18 cellular contexts compared by ENCODE assay signal in genomic region chr12:68800294-68800693, GRCh38. TPM values are rescaled to one million over a fixed set of nuclear protein-coding genes. Genes with fewer than 3 reads are reported as not detected.
DNase-seq lines count a peak whose midpoint lies in the region; ATAC-seq and TF ChIP-seq lines count a peak whose summit lies in the region.
"Had no signal": no experiment of that assay in that cellular context is flagged by ENCODE, and none has a peak within 500 bp of the region (broad histone marks: within the 10 kb centered on the region; RNA-seq: fewer than 3 reads in every experiment).

No MANE protein-coding gene starts in this region.

- intact Hi-C loops in HCT116 (cut with micrococcal nuclease) (no loop called here), PC-3 (cut with micrococcal nuclease) (no loop called here), left colon (cut with DNase I, micrococcal nuclease) (no loop called here), thyroid gland (cut with DNase I) (no loop called here)

- H3K27me3 Mint-ChIP-seq in nephron progenitor cell (ENCODE audit: low read depth, poor library complexity) (peaks cover 4% of the 10 kb centered on the region), neural progenitor cell (ENCODE audit: insufficient read depth, low read depth) (no peaks in the 10 kb centered on the region)
- no peaks in the 10 kb centered on the region for H3K27me3 Mint-ChIP-seq in naive thymus-derived CD8-positive, alpha-beta T cell

- CTCF ChIA-PET in HCT116 (lab: Charles Lee) (no interaction called here), PC-3 (lab: Charles Lee) (no interaction called here)

- peak overlapping the region; percentile 43 for H3K9ac ChIP-seq in HCT116 (ENCODE audit: low read length)
- no peak overlapping the region for H3K9ac ChIP-seq in PC-3 (ENCODE audit: low read length)
- no peak overlapping the region for H3K9ac ChIP-seq in neural progenitor cell
- H3K9ac ChIP-seq: BLaER1, SK-N-SH had no signal

- H3K4me2 ChIP-seq in HCT116 (ENCODE audit: low read length) = peak overlapping the region; percentile 66
- peak overlapping the region; percentile 19; the same call in 1 of the 2 replicates for H3K4me2 ChIP-seq in PC-3 (ENCODE audit: low read length)
- no peak overlapping the region for H3K4me2 ChIP-seq in neural progenitor cell
- H3K4me2 ChIP-seq: SK-N-SH had no signal

- H3K79me2 ChIP-seq in HCT116 (ENCODE audit: insufficient read depth, low read length) (no peaks in the 10 kb centered on the region), PC-3 (ENCODE audit: low read length) (no peaks in the 10 kb centered on the region), neural progenitor cell (ENCODE audit: low read depth) (no peaks in the 10 kb centered on the region)

- H3K27ac Mint-ChIP-seq in nephron progenitor cell (no peak overlapping the region), neural progenitor cell (no peak overlapping the region)
- peak overlapping the region in 1 of 10 donors; percentile 53 for H3K27ac Mint-ChIP-seq in naive thymus-derived CD8-positive, alpha-beta T cell

- no peaks in the 10 kb centered on the region for H3F3A ChIP-seq in PC-3 (ENCODE audit: low read length, unreplicated experiment)
- H3F3A ChIP-seq in neural progenitor cell (ENCODE audit: low read depth) = no peaks in the 10 kb centered on the region

- H3K27ac ChIP-seq in HCT116 (ENCODE audit: low read depth, low read length) (0 out of 2 replicates have a peak overlapping the region, but pooled peaks have one; percentile 9), PC-3 (ENCODE audit: low read length) (no peak overlapping the region), thyroid gland (no peak overlapping the region), neural progenitor cell (no peak overlapping the region)
- H3K27ac ChIP-seq: BLaER1 had no signal

- ATAC-seq in HCT116 = 0 out of 2 replicates have a peak, but pooled peaks have one; percentile 29
- ATAC-seq in PC-3 = no peak
- ATAC-seq in left colon = peak; percentile 71
- no peak for ATAC-seq in naive thymus-derived CD8-positive, alpha-beta T cell
- ATAC-seq: HepG2 had no signal

- TF ChIP-seq CTCF in HCT116 (IDR thresholded peaks at IDR 0.05 in 2 of 3, conservative IDR thresholded peaks at IDR 0.05 in 1 of 3; ENCODE audit: borderline replicate concordance in 1 of 3, insufficient read depth in 1 of 3, low read depth in 2 of 3, low read length in 2 of 3) = no peak
- no peak for TF ChIP-seq CTCF in PC-3 (conservative IDR thresholded peaks at IDR 0.05; ENCODE audit: low read depth, low read length)
- no peak for TF ChIP-seq CTCF in thyroid gland (IDR thresholded peaks at IDR 0.05)
- TF ChIP-seq CTCF in nephron progenitor cell (IDR thresholded peaks at IDR 0.05) = no peak
- TF ChIP-seq CTCF in neural progenitor cell (IDR thresholded peaks at IDR 0.05) = no peak

- POLR2A ChIA-PET in HCT116 (lab: Charles Lee) = no interaction called here
- POLR2A ChIA-PET in PC-3 (lab: Charles Lee; ENCODE audit: unreplicated experiment) = no interaction called here
- POLR2A ChIA-PET in naive thymus-derived CD8-positive, alpha-beta T cell (lab: Charles Lee) = interaction anchor here (1.2 to 1.3 kb wide), 2 partner anchors 8 to 18 kb away, joined by 3 to 6 read pairs; partner anchors contain the start of gene MDM2

- RAD21 ChIA-PET in HCT116 (lab: Charles Lee; ENCODE audit: low non-redundant PET in 1 of 2, low total read pairs in 2 of 2, uncharacterized antibody in 2 of 2, unreplicated experiment in 2 of 2) = no interaction called here

- peaks cover 31 to 40% of the 10 kb centered on the region in 2 experiments for H3K4me1 ChIP-seq in HCT116 (ENCODE audit: control insufficient read depth in 1 of 2, insufficient read depth in 2 of 2, low read length in 2 of 2)
- H3K4me1 ChIP-seq in PC-3 (ENCODE audit: insufficient read depth, low read length) = peaks cover 23% of the 10 kb centered on the region
- H3K4me1 ChIP-seq in thyroid gland = no peaks in the 10 kb centered on the region
- H3K4me1 ChIP-seq in neural progenitor cell = no peaks in the 10 kb centered on the region

- TF ChIP-seq RAD21 in HCT116 (IDR thresholded peaks at IDR 0.05; ENCODE audit: low read depth) = no peak

- H3K36me3 ChIP-seq in HCT116 (ENCODE audit: control insufficient read depth in 1 of 2, insufficient read depth in 2 of 2, low read length in 2 of 2) (no peaks in the 10 kb centered on the region), PC-3 (ENCODE audit: low read depth, low read length) (no peaks in the 10 kb centered on the region), thyroid gland (no peaks in the 10 kb centered on the region), neural progenitor cell (no peaks in the 10 kb centered on the region)
- H3K36me3 ChIP-seq: BLaER1 had no signal

- H3K27me3 ChIP-seq in HCT116 (ENCODE audit: insufficient read depth, low read length) = no peaks in the 10 kb centered on the region
- no peaks in the 10 kb centered on the region for H3K27me3 ChIP-seq in PC-3 (ENCODE audit: low read length)
- no peaks in the 10 kb centered on the region for H3K27me3 ChIP-seq in thyroid gland
- H3K27me3 ChIP-seq in neural progenitor cell = no peaks in the 10 kb centered on the region
- H3K27me3 ChIP-seq: BLaER1 had no signal

- H3K9me3 Mint-ChIP-seq in nephron progenitor cell (no peaks in the 10 kb centered on the region), neural progenitor cell (no peaks in the 10 kb centered on the region)
- no peaks in the 10 kb centered on the region for H3K9me3 Mint-ChIP-seq in naive thymus-derived CD8-positive, alpha-beta T cell

- H3K4me1 Mint-ChIP-seq in nephron progenitor cell (peaks cover 3% of the 10 kb centered on the region), neural progenitor cell (peaks cover 8% of the 10 kb centered on the region)
- H3K4me1 Mint-ChIP-seq in naive thymus-derived CD8-positive, alpha-beta T cell = no peaks in the 10 kb centered on the region

- TF ChIP-seq POLR2A in HCT116 (IDR thresholded peaks at IDR 0.05; ENCODE audit: borderline replicate concordance, extremely low read depth, insufficient read depth, insufficient read length) (no peak), thyroid gland (IDR thresholded peaks at IDR 0.05) (no peak)

- no peak overlapping the region for H3K4me3 Mint-ChIP-seq in nephron progenitor cell
- H3K4me3 Mint-ChIP-seq in naive thymus-derived CD8-positive, alpha-beta T cell = no peak overlapping the region
- H3K4me3 Mint-ChIP-seq in neural progenitor cell = no peak overlapping the region

- H3K9me2 ChIP-seq in HCT116 (ENCODE audit: insufficient read depth) (no peaks in the 10 kb centered on the region), PC-3 (replicated peaks; ENCODE audit: low read length) (no peaks in the 10 kb centered on the region)
- H3K9me2 ChIP-seq: SK-N-SH had no signal

- H3K9me3 ChIP-seq in HCT116 (ENCODE audit: control insufficient read depth in 1 of 2, insufficient read depth in 1 of 2, low read depth in 1 of 2, low read length in 2 of 2) (no peaks in the 10 kb centered on the region), PC-3 (ENCODE audit: low read length) (no peaks in the 10 kb centered on the region), thyroid gland (no peaks in the 10 kb centered on the region), neural progenitor cell (ENCODE audit: low read depth) (no peaks in the 10 kb centered on the region)
- H3K9me3 ChIP-seq: SK-N-SH had no signal

- H2AFZ ChIP-seq in HCT116 (ENCODE audit: low read depth, low read length, poor library complexity, severe bottlenecking) (peak overlapping the region; percentile 3), PC-3 (ENCODE audit: low read length) (no peak overlapping the region), neural progenitor cell (replicated peaks) (no peak overlapping the region)

- no peak for DNase-seq in HCT116 (ENCODE audit: low read depth, low spot score)
- DNase-seq in PC-3 = peak; percentile 76
- no peak for DNase-seq in left colon
- peak; percentile 10 to 12 for DNase-seq in thyroid gland
- DNase-seq in nephron progenitor cell = no peak
- DNase-seq in naive thymus-derived CD8-positive, alpha-beta T cell = no peak
- no peak for DNase-seq in SHP77 treated with DMSO at 0.1 percent for 48 hours (lab: John Stamatoyannopoulos, UW)
- no peak for DNase-seq in neural progenitor cell (ENCODE audit: low spot score)
- DNase-seq: DMS 273 treated with DMSO at 0.1 percent for 48 hours; EL; H7; NCI-H1417; NCI-H1930; NCI-H526 treated with DMSO at 0.1 percent for 48 hours; NK-92 treated with Interleukin-12 subunit alpha and Interleukin-12 subunit beta, amount 100 ng/mL, for 24 hours; SK-N-SH had no signal

- H3K4me3 ChIP-seq in HCT116 (replicated peaks in 1 of 2; ENCODE audit: low read depth in 1 of 2, low read length in 2 of 2) (peak overlapping the region in 1 of 2 experiments; percentile 4; a peak in 1 of 4 replicates), PC-3 (ENCODE audit: low read length) (no peak overlapping the region), thyroid gland (replicated peaks in 1 of 3) (no peak overlapping the region), neural progenitor cell (no peak overlapping the region)
- H3K4me3 ChIP-seq: BLaER1 had no signal

- H4K20me1 ChIP-seq in HCT116 (ENCODE audit: insufficient read depth) (no peaks in the 10 kb centered on the region), PC-3 (ENCODE audit: low read length) (no peaks in the 10 kb centered on the region), neural progenitor cell (ENCODE audit: low read depth) (no peaks in the 10 kb centered on the region)
- H4K20me1 ChIP-seq: BLaER1 had no signal

- no peaks in the 10 kb centered on the region for H3K36me3 Mint-ChIP-seq in nephron progenitor cell (ENCODE audit: low read depth)
- no peaks in the 10 kb centered on the region for H3K36me3 Mint-ChIP-seq in naive thymus-derived CD8-positive, alpha-beta T cell
- H3K36me3 Mint-ChIP-seq in neural progenitor cell = no peaks in the 10 kb centered on the region

- BruUV-seq in HCT116 (replicated peaks; lab: Mats Ljungman, UMichigan) = no TSS peak
- BruUV-seq in PC-3 (replicated peaks; lab: Mats Ljungman, UMichigan) = no TSS peak

- WGBS in thyroid gland, 2 donors = 63 to 70% methylated on average over 5 of the region's 5 CpGs

TF ChIP-seq in HCT116, 20 proteins besides CTCF, POLR2A, EP300 and RAD21 (continues in another document):
- TF ChIP-seq ZNF274 (IDR thresholded peaks at IDR 0.05; ENCODE audit: low read depth, low read length) (no peak), CBX3 (IDR thresholded peaks at IDR 0.05; ENCODE audit: low read depth) (no peak; the same call in 1 of the 2 replicates)

RNA-seq across cellular contexts. Expression of gene MDM2, which starts 7.7 kb away (rescaled TPM):
- total RNA-seq in HCT116 (2021; ENCODE audit: unreplicated experiment) (170 TPM), PC-3 (2014; rRNA removed) (43.0 and 86.4 TPM in 2 replicates), left colon (10 to 100 TPM; 80.2 to 94.7 TPM), thyroid gland (100 to 1,000 TPM in 2 of 4 donors, 10 to 100 TPM in 2; 56.7 to 124 (median 91.6) TPM), neural progenitor cell (ENCODE audit: low replicate concordance) (47.7 and 93.8 TPM in 2 replicates)
- 33.0 and 35.6 TPM in 2 replicates for polyA plus RNA-seq in HCT116 (2012)
- 10 to 100 TPM; 85.1 to 90.4 TPM for total RNA-seq in naive thymus-derived CD8-positive, alpha-beta T cell
- 10 to 100 TPM in 2 of 3 donors, 1 to 10 TPM in 1; 7.6 to 17.9 (median 12.8) TPM for polyA plus RNA-seq in naive thymus-derived CD8-positive, alpha-beta T cell

RNA-seq across cellular contexts. Expression of gene SLC35E3, which starts 54.3 kb away (rescaled TPM):
- total RNA-seq in HCT116 (2021; ENCODE audit: unreplicated experiment) (4.9 TPM), PC-3 (2014; rRNA removed) (2.2 and 2.6 TPM in 2 replicates), left colon (1 to 10 TPM; 7.2 to 9.4 TPM), thyroid gland (1 to 10 TPM; 2.1 to 4.0 (median 2.3) TPM), neural progenitor cell (ENCODE audit: low replicate concordance) (1.5 and 3.5 TPM in 2 replicates)
- 2.7 and 3.8 TPM in 2 replicates for polyA plus RNA-seq in HCT116 (2012)
- 10 to 100 TPM; 11.2 to 12.8 TPM for total RNA-seq in naive thymus-derived CD8-positive, alpha-beta T cell
- polyA plus RNA-seq in naive thymus-derived CD8-positive, alpha-beta T cell = 10 to 100 TPM; 10.9 to 12.0 (median 12.0) TPM

Comparison
In these comparisons a context has a peak if more than half of its experiments do, and no peak if none do; other contexts are left out.
1. ATAC-seq: peak in HCT116 (single experiment) and left colon (single experiment); none in PC-3 (single experiment) and naive thymus-derived CD8-positive, alpha-beta T cell (0 of 2).
2. DNase-seq: peak in PC-3 (single experiment) and thyroid gland (2 of 2); none in HCT116 (single experiment), left colon (0 of 2), nephron progenitor cell (single experiment), naive thymus-derived CD8-positive, alpha-beta T cell (0 of 10), SHP77 treated with DMSO at 0.1 percent for 48 hours (single experiment) and neural progenitor cell (single experiment).